ENCODE assay signal across 8 cellular contexts in genomic region chr1:31939484-31940329, GRCh38. TPM values are rescaled to one million over a fixed set of nuclear protein-coding genes. Genes with fewer than 3 reads are reported as not detected.
DNase-seq lines count a peak whose midpoint lies in the region; ATAC-seq and TF ChIP-seq lines count a peak whose summit lies in the region.

No MANE protein-coding gene starts in this region.

- CTCF ChIA-PET in A673 (lab: Charles Lee) = interaction anchor here (0.6 to 0.7 kb wide), 2 partner anchors 66 to 75 kb away, joined by 3 to 5 read pairs; no protein-coding TSS in a partner anchor

- intact Hi-C loops in A673 (cut with micrococcal nuclease; ENCODE audit: unreplicated experiment) = no loop called here

- peak; percentile 40; the same call in 1 of the 2 replicates for TF ChIP-seq CTCF in A673 (conservative IDR thresholded peaks at IDR 0.05; ENCODE audit: low read depth, low read length)
- peak; percentile 65 for TF ChIP-seq CTCF in GM13977 (IDR thresholded peaks at IDR 0.05; ENCODE audit: extremely low read depth, insufficient read depth, missing control alignments)

- ATAC-seq in HG02981 (IDR thresholded peaks at IDR 0.05; ENCODE audit: unreplicated experiment) = no peak

- POLR2A ChIA-PET in A673 (lab: Charles Lee; ENCODE audit: low non-redundant PET) = no interaction called here

- BruUV-seq in A673 (replicated peaks; lab: Mats Ljungman, UMichigan) = no TSS peak

- DNase-seq in A673 (ENCODE audit: low spot score) (peak; percentile 63), GM13977 (ENCODE audit: low spot score) (peak; percentile 81), HUDEP-2 (lab: John Stamatoyannopoulos, UW; ENCODE audit: unreplicated experiment in 76 of 76) (peak in 71 of 76 experiments; percentile 26 to 84 (median 65)), T-helper 2 cell (peak; percentile 42 to 94 (median 69)), amniotic stem cell (lab: John Stamatoyannopoulos, UW) (peak; percentile 61), left kidney (ENCODE audit: low read depth, low spot score) (peak; percentile 94)
- DNase-seq in stimulated activated CD8-positive, alpha-beta memory T cell treated with anti-CD3 and anti-CD28 coated beads, Interleukin-15, amount 100 ng/mL, for 4 hours (ENCODE audit: low read depth in 2 of 2) = peak; percentile 65 to 68

- no peak overlapping the region for H3K4me3 ChIP-seq in A673 (ENCODE audit: low read depth, low read length, poor library complexity, severe bottlenecking)

- H3K9me3 ChIP-seq in A673 (ENCODE audit: low read depth, low read length, poor library complexity, severe bottlenecking) = no peaks in the 10 kb centered on the region

- no peak overlapping the region for H3K27ac ChIP-seq in A673 (ENCODE audit: low read depth, low read length, poor library complexity, severe bottlenecking)

- H3K27me3 ChIP-seq in A673 (replicated peaks; ENCODE audit: insufficient read depth, low read depth, low read length, poor library complexity) = no peaks in the 10 kb centered on the region

- in situ Hi-C loops in GM13977 (cut with MboI; ENCODE audit: low pct_unique_long_range_greater_than_20kb, low sequenced_read_pairs, unreplicated experiment) = no loop called here

- H3K4me1 ChIP-seq in A673 (ENCODE audit: insufficient read depth, low read length, poor library complexity, severe bottlenecking) = peaks cover 61% of the 10 kb centered on the region

- H3K36me3 ChIP-seq in A673 (ENCODE audit: insufficient read depth, low read length, poor library complexity, severe bottlenecking) = no peaks in the 10 kb centered on the region

RNA-seq across cellular contexts. Expression of gene PTP4A2, which starts 1.5 kb away (rescaled TPM):
- total RNA-seq in A673 (2021) = 256 and 283 TPM in 2 replicates
